Comparison of ENCODE assay signal across 8 cellular contexts in the genomic region with DNA sequence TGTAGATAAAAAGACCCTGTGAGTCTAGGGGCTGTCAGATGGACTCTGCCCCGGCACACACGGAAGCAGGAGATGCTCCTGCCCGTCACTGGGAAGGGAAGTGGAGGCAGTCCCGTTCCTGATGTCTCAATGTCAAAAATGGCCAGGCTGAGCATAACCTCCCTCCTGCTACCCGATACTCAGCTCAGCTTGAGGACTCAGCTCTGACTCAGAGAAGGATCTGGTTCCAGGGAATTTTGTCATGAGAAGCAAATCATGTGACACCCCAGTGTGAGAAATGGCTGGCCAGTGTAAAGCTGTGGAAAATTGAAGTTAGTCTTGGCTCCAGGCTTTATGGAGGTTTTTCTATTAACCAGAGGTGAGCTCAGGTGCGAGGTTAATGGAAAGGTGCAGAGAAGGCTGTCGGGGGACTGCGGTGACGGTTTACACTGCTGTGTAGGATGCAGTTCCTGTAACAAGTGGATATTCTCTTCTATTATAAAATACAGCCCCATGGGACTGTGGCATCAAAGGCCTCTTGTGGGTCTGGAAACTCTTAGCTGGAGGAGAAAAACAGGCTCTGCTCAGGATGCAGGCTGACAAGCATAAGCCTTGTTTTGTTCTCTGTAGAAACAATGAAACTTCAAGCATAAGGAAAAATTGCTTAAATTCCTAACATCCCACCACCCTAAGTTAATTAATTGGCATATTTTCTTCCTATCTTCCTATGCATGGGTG.
DNase-seq lines count a peak whose midpoint lies in the region; ATAC-seq and TF ChIP-seq lines count a peak whose summit lies in the region.

No MANE protein-coding gene starts in this region.

- H3K36me3 ChIP-seq in rectal smooth muscle tissue (ENCODE audit: control insufficient read depth, insufficient read depth, low read length), result no peaks in the 10 kb centered on the region

- H3K4me3 ChIP-seq in foreskin fibroblast (ENCODE audit: low read depth in 1 of 2, low read length in 2 of 2) (peak overlapping the region; percentile 7 to 26), rectal smooth muscle tissue (ENCODE audit: low read length) (no peak overlapping the region)

- DNase-seq in EL (peak; percentile 81), RKO (ENCODE audit: low spot score) (peak; percentile 95), foreskin fibroblast (peak; percentile 85 to 92), HUDEP-2 (lab: John Stamatoyannopoulos, UW; ENCODE audit: unreplicated experiment in 76 of 76) (no peak)
- no peak for DNase-seq in stimulated activated naive CD8-positive, alpha-beta T cell treated with anti-CD3 and anti-CD28 coated beads, Interleukin-15, Interleukin-2, amounts not matched to agents 100 U/mL and 50 U/mL, for 24 hours
- DNase-seq in activated T-cell treated with anti-CD3 and anti-CD28 coated beads, Interleukin-2, amount 50 U/mL, for 1 hour, result no peak

- H3K27ac ChIP-seq in rectal smooth muscle tissue (ENCODE audit: low read depth, low read length), result peak overlapping the region; percentile 26

- H3K4me1 ChIP-seq in rectal smooth muscle tissue (ENCODE audit: control insufficient read depth, insufficient read depth, low read length), result no peaks in the 10 kb centered on the region

- no peak for ATAC-seq in stimulated activated naive CD8-positive, alpha-beta T cell treated with anti-CD3 and anti-CD28 coated beads, Interleukin-15, Interleukin-2, amounts not matched to agents 100 U/mL and 50 U/mL, for 24 hours
- no peak for ATAC-seq in GM18517 (IDR thresholded peaks at IDR 0.05; ENCODE audit: unreplicated experiment)

- no peaks in the 10 kb centered on the region for H3K27me3 ChIP-seq in rectal smooth muscle tissue (ENCODE audit: control insufficient read depth, insufficient read depth, low read length)

- H3K9ac ChIP-seq in rectal smooth muscle tissue (ENCODE audit: low read length), result no peak overlapping the region

- TF ChIP-seq CTCF in foreskin fibroblast (IDR thresholded peaks at IDR 0.05; ENCODE audit: low read depth, low read length), result no peak

Comparison
In these comparisons a context has a peak if more than half of its experiments do, and no peak if none do; other contexts are left out.
1. DNase-seq: peak in EL (single experiment), RKO (single experiment) and foreskin fibroblast (2 of 2); none in HUDEP-2 (0 of 76), stimulated activated naive CD8-positive, alpha-beta T cell treated with anti-CD3 and anti-CD28 coated beads, Interleukin-15, Interleukin-2, amounts not matched to agents 100 U/mL and 50 U/mL, for 24 hours (single experiment) and activated T-cell treated with anti-CD3 and anti-CD28 coated beads, Interleukin-2, amount 50 U/mL, for 1 hour (single experiment).